ENCODE assay signal across 8 cellular contexts in genomic region chr16:67967183-67967955, GRCh38. TPM values are rescaled to one million over a fixed set of nuclear protein-coding genes. Genes with fewer than 3 reads are reported as not detected.
A peak's percentile ranks its signal among the peaks of the same experiment; 100 is the strongest.
DNase-seq lines count a peak whose midpoint lies in the region; ATAC-seq and TF ChIP-seq lines count a peak whose summit lies in the region.

No MANE protein-coding gene starts in this region.

- TF ChIP-seq CTCF in CD4-positive, alpha-beta T cell (IDR thresholded peaks at IDR 0.05): no peak
- TF ChIP-seq CTCF in HL-60 (IDR thresholded peaks at IDR 0.05; ENCODE audit: insufficient read depth, low read length) (no peak), heart right ventricle (IDR thresholded peaks at IDR 0.05) (no peak)

- H3K4me1 Mint-ChIP-seq in CD4-positive, alpha-beta T cell (ENCODE audit: low read depth): peaks cover 24% of the 10 kb centered on the region

- ATAC-seq in CD4-positive, alpha-beta T cell (ENCODE audit: poor library complexity): no peak
- ATAC-seq in heart right ventricle: no peak
- no peak for ATAC-seq in HG02610 (IDR thresholded peaks at IDR 0.05; ENCODE audit: unreplicated experiment)

- H3K4me3 Mint-ChIP-seq in CD4-positive, alpha-beta T cell: peak overlapping the region; percentile 98

- H3K27ac ChIP-seq in CD4-positive, alpha-beta T cell (ENCODE audit: low read depth, low read length): no peak overlapping the region
- no peak overlapping the region for H3K27ac ChIP-seq in HL-60 (replicated peaks)
- peak overlapping the region; percentile 94 to 100 (median 100) for H3K27ac ChIP-seq in heart right ventricle
- peak overlapping the region; percentile 93 for H3K27ac ChIP-seq in skeletal muscle tissue (ENCODE audit: low read depth, low read length)

- peak in 1 of 10 experiments; percentile 10 for DNase-seq in CD4-positive, alpha-beta T cell
- DNase-seq in HL-60 (ENCODE audit: low read depth in 1 of 2, low spot score in 1 of 2) (no peak), heart right ventricle (peak in 1 of 2 donors; percentile 24), AG20443 (ENCODE audit: low spot score) (no peak), amniotic stem cell (lab: John Stamatoyannopoulos, UW) (no peak)
- DNase-seq in activated T-cell treated with anti-CD3 and anti-CD28 coated beads, Interleukin-2, amount 50 U/mL, for 48 hours: peak; percentile 57 to 58

- POLR2A ChIA-PET in CD4-positive, alpha-beta T cell (lab: Charles Lee): interaction anchor here (0.8 to 4.9 kb wide), 3 partner anchors 31 to 94 kb away, joined by 3 to 36 read pairs (median 3); partner anchors contain the start of genes EDC4 and PSMB10

- peak overlapping the region; percentile 83 for H3K27ac Mint-ChIP-seq in CD4-positive, alpha-beta T cell

- peaks cover 43 to 64% (median 50%) of the 10 kb centered on the region in 9 donors for H3K4me1 ChIP-seq in heart right ventricle
- H3K4me1 ChIP-seq in skeletal muscle tissue (ENCODE audit: control insufficient read depth in 3 of 3, insufficient read depth in 3 of 3, low read length in 3 of 3): peaks cover 59 to 64% (median 59%) of the 10 kb centered on the region in 3 donors

- peaks cover 0 to 26% (median 4%) of the 10 kb centered on the region in 9 donors for H3K36me3 ChIP-seq in heart right ventricle
- peaks cover 6 to 9% (median 6%) of the 10 kb centered on the region in 3 donors for H3K36me3 ChIP-seq in skeletal muscle tissue (ENCODE audit: control insufficient read depth in 3 of 3, insufficient read depth in 3 of 3, low read length in 3 of 3)

- no peaks in the 10 kb centered on the region for H3K27me3 ChIP-seq in CD4-positive, alpha-beta T cell (ENCODE audit: control insufficient read depth, insufficient read depth, low read length)
- no peaks in the 10 kb centered on the region for H3K27me3 ChIP-seq in HL-60 (ENCODE audit: insufficient read depth, poor library complexity, severe bottlenecking)
- H3K27me3 ChIP-seq in heart right ventricle: no peaks in the 10 kb centered on the region
- no peaks in the 10 kb centered on the region for H3K27me3 ChIP-seq in skeletal muscle tissue (ENCODE audit: control insufficient read depth in 3 of 3, insufficient read depth in 3 of 3, low read length in 3 of 3)

- H3K4me3 ChIP-seq in HL-60 (replicated peaks; ENCODE audit: insufficient read depth, low read length) (peak overlapping the region; percentile 60), heart right ventricle (peak overlapping the region; percentile 63 to 100 (median 94)), skeletal muscle tissue (ENCODE audit: low read length in 3 of 3) (peak overlapping the region; percentile 88 to 97 (median 92))

- CTCF ChIA-PET in CD4-positive, alpha-beta T cell (lab: Charles Lee): interaction anchor here (0.8 to 1.3 kb wide), 2 partner anchors 25 to 56 kb away, joined by 3 to 4 read pairs; partner anchors contain the start of genes DDX28 and DUS2

- H3K9me3 Mint-ChIP-seq in CD4-positive, alpha-beta T cell: no peaks in the 10 kb centered on the region

- no peaks in the 10 kb centered on the region for H3K9me3 ChIP-seq in CD4-positive, alpha-beta T cell (ENCODE audit: control insufficient read depth, low read length)
- no peaks in the 10 kb centered on the region for H3K9me3 ChIP-seq in heart right ventricle
- H3K9me3 ChIP-seq in skeletal muscle tissue (ENCODE audit: control insufficient read depth in 3 of 3, low read length in 3 of 3): no peaks in the 10 kb centered on the region

- H3K27me3 Mint-ChIP-seq in CD4-positive, alpha-beta T cell: no peaks in the 10 kb centered on the region

- WGBS in heart right ventricle, 2 donors: 3 to 4% methylated on average over 18 of the region's 18 CpGs

- peaks cover 10% of the 10 kb centered on the region for H3K36me3 Mint-ChIP-seq in CD4-positive, alpha-beta T cell (ENCODE audit: low read depth)

- H3K9ac ChIP-seq in skeletal muscle tissue (ENCODE audit: low read depth in 1 of 3, low read length in 3 of 3): peak overlapping the region; percentile 92 to 98 (median 92)

- intact Hi-C loops in CD4-positive, alpha-beta T cell (cut with DNase I, micrococcal nuclease): no loop called here
- intact Hi-C loops in heart right ventricle (cut with DNase I): loop anchor here in 1 of 10 donors (2.0 kb wide), 1 partner anchor 31 kb away; the partner anchor contains the start of gene PSMB10

RNA-seq across cellular contexts. Expression of gene SLC12A4, which starts 1.1 kb away (rescaled TPM):
- total RNA-seq in CD4-positive, alpha-beta T cell: 10 to 100 TPM; 15.1 to 17.7 TPM
- total RNA-seq in heart right ventricle (100 to 1,000 TPM in 1 of 10 donors, 10 to 100 TPM in 9; 70.9 to 107 (median 86.6) TPM), skeletal muscle tissue (27.1 TPM)
- 100 to 1,000 TPM in 1 of 2 donors, 10 to 100 TPM in 1; 70.1 to 116 TPM for polyA plus RNA-seq in heart right ventricle

RNA-seq across cellular contexts. Expression of gene DPEP3, which starts 12.9 kb away (rescaled TPM):
- under 1 TPM; 0.53 to 0.63 TPM for total RNA-seq in CD4-positive, alpha-beta T cell
- total RNA-seq in heart right ventricle (under 1 TPM in 1 of 10 donors, not detected in 9; 0.34 TPM), skeletal muscle tissue (not detected)
- polyA plus RNA-seq in heart right ventricle: under 1 TPM in 1 of 2 donors, not detected in 1; 0.01 TPM

RNA-seq across cellular contexts. Expression of gene LCAT, which starts 23.4 kb away (rescaled TPM):
- total RNA-seq in CD4-positive, alpha-beta T cell: 1 to 10 TPM; 5.9 to 6.3 TPM
- total RNA-seq in heart right ventricle (10 to 100 TPM; 14.4 to 24.6 (median 20.6) TPM), skeletal muscle tissue (4.2 TPM)
- polyA plus RNA-seq in heart right ventricle: 10 to 100 TPM; 18.1 to 96.5 TPM

RNA-seq across cellular contexts. Expression of gene PSMB10, which starts 30.7 kb away (rescaled TPM):
- total RNA-seq in CD4-positive, alpha-beta T cell: 10 to 100 TPM; 68.7 to 71.6 TPM
- total RNA-seq in heart right ventricle (100 to 1,000 TPM in 1 of 10 donors, 10 to 100 TPM in 9; 48.9 to 164 (median 62.8) TPM), skeletal muscle tissue (28.7 TPM)
- 100 to 1,000 TPM in 1 of 2 donors, 10 to 100 TPM in 1; 87.4 to 170 TPM for polyA plus RNA-seq in heart right ventricle

RNA-seq across cellular contexts. Expression of gene DPEP2, which starts 31.9 kb away (rescaled TPM):
- total RNA-seq in CD4-positive, alpha-beta T cell: 10 to 100 TPM; 42.2 to 43.5 TPM
- 1 to 10 TPM in 9 of 10 donors, not detected in 1; 1.2 to 6.2 (median 1.7) TPM for total RNA-seq in heart right ventricle
- 1 to 10 TPM; 1.0 to 1.5 TPM for polyA plus RNA-seq in heart right ventricle
- total RNA-seq in skeletal muscle tissue: 1.0 TPM

Comparison
In these comparisons a context has a peak if more than half of its experiments do, and no peak if none do; other contexts are left out.
1. DNase-seq: peak in activated T-cell treated with anti-CD3 and anti-CD28 coated beads, Interleukin-2, amount 50 U/mL, for 48 hours (2 of 2); none in HL-60 (0 of 2), AG20443 (single experiment) and amniotic stem cell (single experiment).
2. H3K27ac ChIP-seq: peak in heart right ventricle (10 of 10) and skeletal muscle tissue (single experiment); none in CD4-positive, alpha-beta T cell (single experiment) and HL-60 (single experiment).
3. Peak in every context shown above with its lines, with median percentiles within 50 percentile points of each other: H3K4me3 ChIP-seq.